10 cellular contexts compared by ENCODE assay signal in the genomic region with DNA sequence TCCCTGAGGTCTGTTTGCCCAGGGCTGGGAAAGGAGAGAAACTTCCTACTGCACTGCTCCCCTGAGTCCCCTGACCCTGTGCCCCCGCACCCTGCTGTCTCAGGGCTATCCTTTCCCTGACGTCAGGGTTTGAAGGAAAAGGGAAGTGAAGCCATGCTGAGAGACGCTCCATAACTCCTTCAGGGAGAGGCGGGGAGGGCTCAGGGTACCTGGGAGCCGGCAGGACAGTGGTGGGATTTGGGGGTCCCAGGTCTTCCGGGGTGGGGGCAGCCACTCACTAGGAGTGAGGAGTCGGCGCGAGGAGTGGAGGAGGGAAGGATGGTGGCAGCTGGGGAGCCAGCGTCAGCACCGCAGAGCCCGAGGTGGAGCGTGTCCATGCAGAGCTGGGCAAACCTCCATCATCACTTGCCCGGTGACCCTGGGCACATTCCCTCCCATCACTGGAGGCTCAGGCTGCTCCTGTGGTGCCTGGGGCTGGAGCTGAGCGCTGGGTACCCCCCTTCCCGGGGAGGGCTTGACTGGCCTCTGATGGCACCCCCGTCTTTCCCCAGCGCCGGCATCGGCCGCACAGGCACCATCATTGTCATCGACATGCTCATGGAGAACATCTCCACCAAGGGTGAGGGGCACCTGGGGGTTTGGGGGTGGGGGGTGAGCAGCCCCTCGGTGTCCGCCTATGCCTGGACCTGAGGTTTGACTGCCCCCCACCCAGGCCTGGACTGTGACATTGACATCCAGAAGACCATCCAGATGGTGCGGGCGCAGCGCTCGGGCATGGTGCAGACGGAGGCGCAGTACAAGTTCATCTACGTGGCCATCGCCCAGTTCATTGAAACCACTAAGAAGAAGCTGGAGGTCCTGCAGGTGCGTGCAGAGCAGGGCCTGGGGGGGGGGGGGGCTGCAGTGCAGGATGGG. TPM values are rescaled to one million over a fixed set of nuclear protein-coding genes. Genes with fewer than 3 reads are reported as not detected.
A peak's percentile ranks its signal among the peaks of the same experiment; 100 is the strongest.
DNase-seq lines count a peak whose midpoint lies in the region; ATAC-seq, FAIRE-seq and TF ChIP-seq lines count a peak whose summit lies in the region.
"Had no signal": no experiment of that assay in that cellular context is flagged by ENCODE, and none has a peak within 500 bp of the region (broad histone marks: within the 10 kb centered on the region; RNA-seq: fewer than 3 reads in every experiment).

No MANE protein-coding gene starts in this region.

- H3K4me1 ChIP-seq in Peyer's patch (peaks cover 9 to 73% (median 60%) of the 10 kb centered on the region in 4 donors), right cardiac atrium (ENCODE audit: control insufficient read depth, insufficient read depth, low read length) (peaks cover 2% of the 10 kb centered on the region), vagina (peaks cover 26% of the 10 kb centered on the region)

- no peaks in the 10 kb centered on the region for H3K9me3 ChIP-seq in Peyer's patch
- H3K9me3 ChIP-seq in right cardiac atrium (ENCODE audit: control insufficient read depth, low read length), result no peaks in the 10 kb centered on the region
- H3K9me3 ChIP-seq in vagina, result no peaks in the 10 kb centered on the region

- H3K27me3 ChIP-seq in Peyer's patch (no peaks in the 10 kb centered on the region), right cardiac atrium (ENCODE audit: control insufficient read depth, insufficient read depth) (no peaks in the 10 kb centered on the region), vagina (no peaks in the 10 kb centered on the region)

- ATAC-seq in Right ventricle myocardium inferior (peak; percentile 18), right cardiac atrium (peak in 1 of 2 donors; percentile 20), GM21825 (IDR thresholded peaks at IDR 0.05; ENCODE audit: unreplicated experiment) (no peak)

- H3K4me3 ChIP-seq in Peyer's patch (peak overlapping the region in 2 of 4 donors; percentile 16 to 32), right cardiac atrium (ENCODE audit: low read length) (no peak overlapping the region), vagina (no peak overlapping the region)

- FAIRE-seq in HTR-8/SVneo (lab: Jason Lieb, UNC), result no peak

- H3K36me3 ChIP-seq in Peyer's patch (peaks cover 0 to 20% (median 0%) of the 10 kb centered on the region in 3 donors), vagina (no peaks in the 10 kb centered on the region)

- 77% methylated on average over 33 of the region's 33 CpGs for WGBS in right cardiac atrium

- no peak for TF ChIP-seq CTCF in Peyer's patch (IDR thresholded peaks at IDR 0.05)
- no peak for TF ChIP-seq CTCF in vagina (IDR thresholded peaks at IDR 0.05)

- TF ChIP-seq POLR2A in Peyer's patch (IDR thresholded peaks at IDR 0.05), result peak in 1 of 2 donors; percentile 2
- no peak for TF ChIP-seq POLR2A in vagina (IDR thresholded peaks at IDR 0.05)

- DNase-seq in Right ventricle myocardium inferior (ENCODE audit: missing footprints), result peak; percentile 71
- no peak for DNase-seq in cardiac septum (ENCODE audit: low spot score)
- DNase-seq in Peyer's patch, result peak in 1 of 3 donors; percentile 50
- DNase-seq in right cardiac atrium, result peak in 2 of 3 donors; percentile 56 to 64
- DNase-seq in vagina (ENCODE audit: extremely low spot score in 2 of 2), result no peak
- DNase-seq in stimulated activated CD4-positive, alpha-beta T cell treated with anti-CD3 and anti-CD28 coated beads, Interleukin-1b, Interleukin-23, amount 100 ng/mL, for 48 hours, result no peak
- no peak for DNase-seq in HTR-8/SVneo (ENCODE audit: insufficient read length, low spot score)
- DNase-seq: Calu3 had no signal

- H3K27ac ChIP-seq in Peyer's patch (peak overlapping the region; percentile 65 to 100 (median 93)), right cardiac atrium (ENCODE audit: low read length) (peak overlapping the region; percentile 62), vagina (peak overlapping the region; percentile 1)

- intact Hi-C loops in Right ventricle myocardium inferior (cut with DNase I) (no loop called here), cardiac septum (cut with DNase I) (no loop called here), right cardiac atrium (cut with DNase I) (loop anchor here in 1 of 4 donors (10.0 kb wide), 1 partner anchor 145 kb away; a partner anchor contains a TSS), vagina (cut with DNase I) (no loop called here)

RNA-seq across cellular contexts. Expression of a gene that starts 8.5 kb away (rescaled TPM):
- total RNA-seq in Right ventricle myocardium inferior (9.1 TPM), cardiac septum (7.0 TPM), Peyer's patch (100 to 1,000 TPM in 1 of 4 donors, 10 to 100 TPM in 3; 41.6 to 183 (median 44.4) TPM), right cardiac atrium (10 to 100 TPM in 2 of 4 donors, 1 to 10 TPM in 2; 7.7 to 12.1 (median 9.3) TPM), vagina (17.4 TPM)
- polyA plus RNA-seq in right cardiac atrium, result 5.9 TPM

RNA-seq across cellular contexts. Expression of a gene that starts 10.8 kb away (rescaled TPM):
- total RNA-seq in Right ventricle myocardium inferior (149 TPM), cardiac septum (125 TPM), Peyer's patch (100 to 1,000 TPM; 162 to 219 (median 174) TPM), right cardiac atrium (100 to 1,000 TPM; 137 to 159 (median 142) TPM), vagina (199 TPM)
- 127 TPM for polyA plus RNA-seq in right cardiac atrium

RNA-seq across cellular contexts. Expression of a gene that starts 11.1 kb away (rescaled TPM):
- total RNA-seq in Right ventricle myocardium inferior (42.9 TPM), cardiac septum (32.7 TPM), Peyer's patch (10 to 100 TPM in 3 of 4 donors, 1 to 10 TPM in 1; 9.1 to 24.8 (median 18.3) TPM), right cardiac atrium (10 to 100 TPM; 33.7 to 40.2 (median 38.1) TPM), vagina (21.9 TPM)
- polyA plus RNA-seq in right cardiac atrium, result 26.0 TPM

RNA-seq across cellular contexts. Expression of a gene that starts 15.8 kb away (rescaled TPM):
- 250 TPM for total RNA-seq in Right ventricle myocardium inferior
- 162 TPM for total RNA-seq in cardiac septum
- total RNA-seq in Peyer's patch, result 100 to 1,000 TPM; 146 to 339 (median 156) TPM
- total RNA-seq in right cardiac atrium, result 100 to 1,000 TPM; 262 to 339 (median 272) TPM
- 441 TPM for polyA plus RNA-seq in right cardiac atrium
- total RNA-seq in vagina, result 760 TPM

RNA-seq across cellular contexts. Expression of a gene that starts 16.0 kb away (rescaled TPM):
- total RNA-seq in Right ventricle myocardium inferior (not detected), cardiac septum (not detected), Peyer's patch (not detected), right cardiac atrium (not detected), vagina (not detected)
- not detected for polyA plus RNA-seq in right cardiac atrium
- total RNA-seq: Calu3, HT1080 had no signal

Comparison
In these comparisons a context has a peak if more than half of its experiments do, and no peak if none do; other contexts are left out.
1. DNase-seq: peak in Right ventricle myocardium inferior (single experiment) and right cardiac atrium (2 of 3); none in cardiac septum (single experiment), vagina (0 of 2), stimulated activated CD4-positive, alpha-beta T cell treated with anti-CD3 and anti-CD28 coated beads, Interleukin-1b, Interleukin-23, amount 100 ng/mL, for 48 hours (single experiment) and HTR-8/SVneo (single experiment).
2. H3K27ac ChIP-seq: peak in every context shown above with its lines; median percentile 93 in Peyer's patch; 62 in right cardiac atrium; 1 in vagina.